1 cellular context compared by ENCODE assay signal in genomic region chr17:28951991-28952975, GRCh38.
TF ChIP-seq lines count a peak whose summit lies in the region.

No MANE protein-coding gene starts in this region.

TF ChIP-seq in GM12878, 131 proteins besides CTCF, POLR2A, EP300 and RAD21 (continued from another document):
- TF ChIP-seq ZBTB4 (CRISPR knock-in tag; IDR thresholded peaks at IDR 0.05) (no peak), ZBTB11 (CRISPR knock-in tag; IDR thresholded peaks at IDR 0.05) (no peak), HSF1 (IDR thresholded peaks at IDR 0.05; ENCODE audit: low read depth, low read length) (peak; percentile 75; the same call in 1 of the 2 replicates), SMAD1 (IDR thresholded peaks at IDR 0.05; ENCODE audit: low read depth, partially characterized antibody) (peak; percentile 80), ZBED1 (IDR thresholded peaks at IDR 0.05; ENCODE audit: borderline replicate concordance) (peak; percentile 99)
